9 cellular contexts compared by ENCODE assay signal in the genomic region with DNA sequence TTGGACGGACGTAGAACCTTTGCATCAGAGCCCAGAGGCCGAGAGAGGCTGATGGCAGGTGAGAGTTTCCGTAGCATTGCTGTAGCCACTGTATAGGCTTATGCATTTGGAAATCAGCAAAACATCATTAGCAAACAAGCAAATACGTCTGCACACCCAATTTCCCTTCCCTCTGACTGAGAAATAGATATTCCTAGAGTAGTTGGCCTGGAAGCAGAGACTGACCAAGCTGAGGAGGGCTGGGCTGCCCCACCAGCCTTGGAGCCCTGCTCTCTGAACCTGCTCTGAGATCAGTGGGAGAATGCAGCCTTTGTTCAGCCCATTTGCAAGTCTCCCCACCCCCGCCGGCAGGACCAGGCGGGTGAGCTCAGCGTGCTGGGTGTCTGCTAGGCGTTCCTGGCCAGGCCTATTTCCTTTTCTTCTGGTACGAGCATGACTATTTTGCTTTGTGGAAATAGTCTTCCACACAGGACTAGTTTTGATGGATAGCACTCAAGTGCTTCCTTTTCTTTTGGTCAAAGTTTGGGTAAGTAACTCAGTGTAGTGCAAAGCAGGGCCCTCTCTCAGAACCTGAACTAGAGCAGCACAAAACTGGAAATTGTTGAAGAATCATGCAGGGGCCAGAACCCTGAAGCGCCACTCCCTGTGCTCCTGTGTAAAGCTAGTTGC. TPM values are rescaled to one million over a fixed set of nuclear protein-coding genes. Genes with fewer than 3 reads are reported as not detected.
DNase-seq lines count a peak whose midpoint lies in the region; ATAC-seq, FAIRE-seq and TF ChIP-seq lines count a peak whose summit lies in the region.
"Had no signal": no experiment of that assay in that cellular context is flagged by ENCODE, and none has a peak within 500 bp of the region (broad histone marks: within the 10 kb centered on the region; RNA-seq: fewer than 3 reads in every experiment).

No MANE protein-coding gene starts in this region.

- peaks cover 17 to 36% (median 25%) of the 10 kb centered on the region in 4 donors for H3K4me1 Mint-ChIP-seq in naive thymus-derived CD8-positive, alpha-beta T cell

- H3K27ac Mint-ChIP-seq in naive thymus-derived CD8-positive, alpha-beta T cell: peak overlapping the region in 5 of 10 donors; percentile 60 to 88 (median 81)
- H3K27ac Mint-ChIP-seq: HFFc6 had no signal

- H4K5ac ChIP-seq in H1 (ENCODE audit: insufficient read length, low read depth, low read length): no peak overlapping the region

- H2BK15ac ChIP-seq in H1 (ENCODE audit: low read length): 0 out of 2 replicates have a peak overlapping the region, but pooled peaks have one; percentile 21

- H3K4ac ChIP-seq in H1 (replicated peaks; ENCODE audit: insufficient read length, low read depth, low read length): no peak overlapping the region

- no peak for FAIRE-seq in H1 (lab: Jason Lieb, UNC)

- H3K14ac ChIP-seq in H1 (ENCODE audit: insufficient read length): no peak overlapping the region

- H2BK12ac ChIP-seq in H1 (ENCODE audit: low read depth, low read length): peak overlapping the region; percentile 73; the same call in 1 of the 2 replicates

- peak; percentile 31 to 72 for ATAC-seq in naive thymus-derived CD8-positive, alpha-beta T cell
- no peak for ATAC-seq in GM19395 (IDR thresholded peaks at IDR 0.05; ENCODE audit: unreplicated experiment)

- H3K9me3 Mint-ChIP-seq in naive thymus-derived CD8-positive, alpha-beta T cell: no peaks in the 10 kb centered on the region
- H3K9me3 Mint-ChIP-seq: HFFc6 had no signal

- no peaks in the 10 kb centered on the region for H3K79me2 ChIP-seq in H1 (ENCODE audit: control insufficient read depth in 1 of 2, insufficient read depth in 2 of 2, low read length in 2 of 2)

- H4K91ac ChIP-seq in H1 (replicated peaks; ENCODE audit: insufficient read length, low read length): peak overlapping the region; percentile 5

- WGBS in H1 (ENCODE audit: extremely low coverage in 1 of 2, insufficient coverage in 1 of 2, insufficient read length in 1 of 2, insufficient replicate concordance in 2 of 2, low coverage in 1 of 2, low lambda C conversion rate in 2 of 2, missing lambda C conversion rate in 1 of 2), 2 experiments: 39% methylated on average over 12 of the region's 12 CpGs; no CpG with 5 or more reads in 1 of the 2 experiments

- H2BK5ac ChIP-seq in H1 (ENCODE audit: low read depth, low read length): peak overlapping the region; percentile 89; the same call in 1 of the 2 replicates

- peak overlapping the region; percentile 74 for H3K18ac ChIP-seq in H1 (ENCODE audit: extremely low read depth, low read length)

- POLR2A ChIA-PET in H1 (lab: Charles Lee; ENCODE audit: partially characterized antibody): interaction anchor here (0.8 to 1.8 kb wide), 3 partner anchors 11 to 328 kb away, joined by 3 to 7 read pairs (median 4); a partner anchor contains a TSS
- POLR2A ChIA-PET in naive thymus-derived CD8-positive, alpha-beta T cell (lab: Charles Lee): interaction anchor here (1.2 to 5.9 kb wide), 2 partner anchors 21 to 76 kb away, joined by 3 to 94 read pairs; a partner anchor contains a TSS

- CTCF ChIA-PET in H1 (lab: Charles Lee; ENCODE audit: partially characterized antibody): interaction anchor here (0.7 to 1.6 kb wide), 8 partner anchors 8 to 389 kb away, joined by 3 to 14 read pairs (median 3); no protein-coding TSS in a partner anchor

- H2BK20ac ChIP-seq in H1 (ENCODE audit: low read length): peak overlapping the region; percentile 84; the same call in 1 of the 2 replicates

- peak in 1 of 2 experiments; percentile 35; a peak in 1 of 3 replicates for TF ChIP-seq POLR2A in H1 (IDR thresholded peaks at IDR 0.05; ENCODE audit: control extremely low read depth in 1 of 2, low read depth in 2 of 2, low read length in 2 of 2)

- H3K23me2 ChIP-seq in H1 (ENCODE audit: low read depth, low read length): no peaks in the 10 kb centered on the region

- peak; percentile 57 for DNase-seq in activated CD4-positive, alpha-beta T cell treated with anti-CD3 and anti-CD28 coated beads for 48 hours
- DNase-seq in H1 (ENCODE audit: low read depth in 1 of 2, low spot score in 2 of 2) (no peak), NCI-H748 treated with DMSO at 0.1 percent for 48 hours (lab: John Stamatoyannopoulos, UW) (no peak), cerebellar nuclear complex (lab: John Stamatoyannopoulos, UW) (no peak), NCI-H510A treated with DMSO at 0.1 percent for 48 hours (lab: John Stamatoyannopoulos, UW) (no peak)
- peak in 4 of 10 donors; percentile 12 to 36 (median 34) for DNase-seq in naive thymus-derived CD8-positive, alpha-beta T cell
- DNase-seq: HFFc6 had no signal

- H4K8ac ChIP-seq in H1 (ENCODE audit: extremely low read depth, insufficient read depth, low read length): no peak overlapping the region

- H3K4me3 Mint-ChIP-seq in naive thymus-derived CD8-positive, alpha-beta T cell: peak overlapping the region in 9 of 10 donors; percentile 44 to 76 (median 64)
- H3K4me3 Mint-ChIP-seq: HFFc6 had no signal

- H3K4me1 ChIP-seq in BLaER1: peaks cover 45% of the 10 kb centered on the region
- H3K4me1 ChIP-seq in H1 (replicated peaks in 1 of 4; ENCODE audit: control insufficient read depth in 3 of 4, insufficient read depth in 4 of 4, low read length in 3 of 4): peaks cover 10 to 27% (median 17%) of the 10 kb centered on the region in 4 experiments; a peak in 6 of 7 replicates

- TF ChIP-seq CTCF in H1 (IDR thresholded peaks at IDR 0.05; ENCODE audit: control extremely low read depth in 1 of 3, insufficient read depth in 1 of 3, low read depth in 1 of 3, low read length in 3 of 3): no peak

- peak overlapping the region; percentile 10; the same call in 1 of the 2 replicates for H2AFZ ChIP-seq in H1 (ENCODE audit: low read length)

- H3K36me3 ChIP-seq in BLaER1: no peaks in the 10 kb centered on the region
- H3K36me3 ChIP-seq in H1 (ENCODE audit: control insufficient read depth in 2 of 4, insufficient read depth in 4 of 4, low read length in 3 of 4): no peaks in the 10 kb centered on the region

- H3K79me1 ChIP-seq in H1 (ENCODE audit: low read depth, low read length): no peaks in the 10 kb centered on the region

- H3K9me3 ChIP-seq in BLaER1: peaks cover 8% of the 10 kb centered on the region; the same call in 1 of the 2 replicates
- H3K9me3 ChIP-seq in H1 (ENCODE audit: insufficient read depth in 2 of 2, low read depth in 1 of 2, low read length in 1 of 2): peaks cover 0 to 9% of the 10 kb centered on the region in 2 experiments; a peak in 2 of 4 replicates

- H2AK5ac ChIP-seq in H1 (ENCODE audit: low read depth, low read length): 0 out of 2 replicates have a peak overlapping the region, but pooled peaks have one; percentile 65

- no peak for TF ChIP-seq RAD21 in H1 (IDR thresholded peaks at IDR 0.05 in 1 of 2, conservative IDR thresholded peaks at IDR 0.05 in 1 of 2; ENCODE audit: low read depth in 2 of 2, low read length in 2 of 2)

- no peaks in the 10 kb centered on the region for H3K27me3 Mint-ChIP-seq in naive thymus-derived CD8-positive, alpha-beta T cell

- H3K56ac ChIP-seq in H1 (replicated peaks; ENCODE audit: insufficient read length, low read depth, low read length): no peak overlapping the region

- no peak overlapping the region for H3K23ac ChIP-seq in H1 (ENCODE audit: insufficient read length)

- H3K4me2 ChIP-seq in BLaER1 (peak overlapping the region; percentile 39), H1 (ENCODE audit: insufficient read depth in 1 of 2, low read depth in 2 of 2, low read length in 2 of 2) (peak overlapping the region; percentile 30 to 52)

- H3K4me3 ChIP-seq in BLaER1: no peak overlapping the region
- peak overlapping the region in 1 of 4 experiments; percentile 11; a peak in 3 of 8 replicates for H3K4me3 ChIP-seq in H1 (ENCODE audit: extremely low read depth in 1 of 4, insufficient read depth in 2 of 4, low read depth in 3 of 4, low read length in 4 of 4)

- H3K9ac ChIP-seq in BLaER1 (no peak overlapping the region), H1 (replicated peaks in 1 of 4; ENCODE audit: extremely low read depth in 1 of 4, low read depth in 3 of 4, low read length in 3 of 4) (0 out of 7 replicates have a peak overlapping the region, but pooled peaks of 1 of the 4 experiments have one; percentile 24)

- H2BK120ac ChIP-seq in H1 (replicated peaks; ENCODE audit: low read depth, low read length): peak overlapping the region; percentile 8

- TF ChIP-seq EP300 in H1 (IDR thresholded peaks at IDR 0.05; ENCODE audit: borderline replicate concordance in 1 of 2, low read depth in 2 of 2, low read length in 2 of 2): no peak

- no peaks in the 10 kb centered on the region for H3K36me3 Mint-ChIP-seq in naive thymus-derived CD8-positive, alpha-beta T cell

- H4K20me1 ChIP-seq in BLaER1: no peaks in the 10 kb centered on the region
- H4K20me1 ChIP-seq in H1 (replicated peaks in 1 of 2; ENCODE audit: control insufficient read depth in 1 of 2, insufficient read depth in 2 of 2, low read length in 2 of 2): no peaks in the 10 kb centered on the region

- peak overlapping the region; percentile 45; the same call in 1 of the 2 replicates for H3K27ac ChIP-seq in BLaER1
- H3K27ac ChIP-seq in H1 (ENCODE audit: low read depth, low read length): no peak overlapping the region; the same call in 1 of the 2 replicates

- H3K27me3 ChIP-seq in BLaER1 (no peaks in the 10 kb centered on the region), H1 (replicated peaks in 1 of 4; ENCODE audit: control insufficient read depth in 3 of 4, extremely low read depth in 1 of 4, insufficient read depth in 3 of 4, low read length in 3 of 4) (no peaks in the 10 kb centered on the region)

RNA-seq across cellular contexts. Expression of a gene that starts 21.9 kb away (rescaled TPM):
- total RNA-seq in H1 (2021; fragmentation: NEBNext Ultra II Directional; extraction: Animal tissue kit (Norgen Biotek cat#: 25700)): 21.9 and 28.2 TPM in 2 replicates
- 13.2 and 16.6 TPM in 2 replicates for polyA plus RNA-seq in H1 (2011; rRNA removed)
- 19.0 TPM for polyA plus RNA-seq in H1 (2011; cell fraction: cytosol; rRNA removed)
- 18.3 TPM for polyA plus RNA-seq in H1 (2011; cell fraction: nucleus; rRNA removed)
- 13.8 to 21.3 TPM (median 15.7 TPM) in 4 replicates for polyA plus RNA-seq in H1 (2012, experiment 1 of 2)
- polyA plus RNA-seq in H1 (2012, experiment 2 of 2): 6.7 TPM
- polyA plus RNA-seq in H1 (2013, experiment 1 of 2): 26.4 TPM
- polyA plus RNA-seq in H1 (2013, experiment 2 of 2): 24.0 TPM
- polyA minus RNA-seq in H1 (2011; rRNA and poly(A)+ RNA removed): 13.8 and 17.6 TPM in 2 replicates
- polyA minus RNA-seq in H1 (2011; cell fraction: cytosol; rRNA and poly(A)+ RNA removed): 13.9 TPM
- polyA minus RNA-seq in H1 (2011; cell fraction: nucleus; rRNA and poly(A)+ RNA removed): 27.4 TPM
- 100 to 1,000 TPM; 108 to 114 TPM for total RNA-seq in naive thymus-derived CD8-positive, alpha-beta T cell
- 10 to 100 TPM; 36.6 to 41.6 (median 39.0) TPM for polyA plus RNA-seq in naive thymus-derived CD8-positive, alpha-beta T cell

RNA-seq across cellular contexts. Expression of a gene that starts 56.9 kb away (rescaled TPM):
- 2.0 and 2.2 TPM in 2 replicates for total RNA-seq in H1 (2021; fragmentation: NEBNext Ultra II Directional; extraction: Animal tissue kit (Norgen Biotek cat#: 25700))
- polyA plus RNA-seq in H1 (2011; rRNA removed): 1.7 and 2.0 TPM in 2 replicates
- polyA plus RNA-seq in H1 (2011; cell fraction: cytosol; rRNA removed): 1.3 TPM
- polyA plus RNA-seq in H1 (2011; cell fraction: nucleus; rRNA removed): 2.6 TPM
- polyA plus RNA-seq in H1 (2012, experiment 1 of 2): 0.88 to 1.3 TPM (median 0.95 TPM) in 4 replicates
- polyA plus RNA-seq in H1 (2012, experiment 2 of 2): 0.68 TPM
- 0.75 TPM for polyA plus RNA-seq in H1 (2013, experiment 1 of 2)
- polyA plus RNA-seq in H1 (2013, experiment 2 of 2): 1.1 TPM
- polyA minus RNA-seq in H1 (2011; rRNA and poly(A)+ RNA removed): 1.6 and 1.8 TPM in 2 replicates
- polyA minus RNA-seq in H1 (2011; cell fraction: cytosol; rRNA and poly(A)+ RNA removed): 3.8 TPM
- 3.6 TPM for polyA minus RNA-seq in H1 (2011; cell fraction: nucleus; rRNA and poly(A)+ RNA removed)
- not detected for total RNA-seq in naive thymus-derived CD8-positive, alpha-beta T cell
- polyA plus RNA-seq in naive thymus-derived CD8-positive, alpha-beta T cell: not detected
- total RNA-seq: HFFc6 had no signal
